In the genomic region with DNA sequence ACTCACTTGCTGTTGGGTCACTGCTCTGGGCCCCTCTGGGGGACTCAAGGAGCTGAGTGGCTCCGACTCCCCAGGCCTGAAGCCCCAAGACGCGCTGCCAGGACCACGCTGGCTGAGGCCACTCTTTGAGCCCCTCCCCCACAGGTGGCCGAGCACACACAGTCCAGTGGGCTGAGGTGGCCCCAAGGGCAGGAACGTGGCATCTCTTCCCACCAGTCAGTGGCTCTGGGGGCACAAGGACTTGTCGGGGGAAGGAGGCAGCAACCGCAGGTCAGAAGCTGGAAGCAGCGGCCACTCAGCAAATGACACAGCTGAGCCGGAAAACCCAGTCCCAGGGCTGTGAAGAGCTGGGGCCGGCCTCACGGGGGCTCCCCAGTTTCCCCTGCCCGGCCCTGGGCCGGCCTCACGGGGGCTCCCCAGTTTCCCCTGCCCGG, we compare ENCODE assay signal across 9 cellular contexts. TPM values are rescaled to one million over a fixed set of nuclear protein-coding genes. Genes with fewer than 3 reads are reported as not detected.
DNase-seq lines count a peak whose midpoint lies in the region; ATAC-seq and TF ChIP-seq lines count a peak whose summit lies in the region.
"Had no signal": no experiment of that assay in that cellular context is flagged by ENCODE, and none has a peak within 500 bp of the region (broad histone marks: within the 10 kb centered on the region; RNA-seq: fewer than 3 reads in every experiment).

No MANE protein-coding gene starts in this region.

- DNase-seq in SIG-M5 treated with dmso at 0.1 percent for 504 hours (lab: John Stamatoyannopoulos, UW; ENCODE audit: unreplicated experiment) = peak; percentile 11
- no peak for DNase-seq in SIG-M5 (lab: John Stamatoyannopoulos, UW)
- DNase-seq in adipocyte (ENCODE audit: low read depth) = no peak
- DNase-seq in mesothelial cell of epicardium (ENCODE audit: low spot score in 2 of 2, unreplicated experiment in 2 of 2) = no peak
- DNase-seq in DMS 273 treated with DMSO at 0.1 percent for 48 hours (lab: John Stamatoyannopoulos, UW) = no peak
- no peak for DNase-seq in T-helper 1 cell
- no peak for DNase-seq in cerebellar nuclear complex (lab: John Stamatoyannopoulos, UW)

- no peaks in the 10 kb centered on the region for H3K27me3 ChIP-seq in adipocyte (replicated peaks; ENCODE audit: control insufficient read depth, insufficient read depth, low read length)

- peaks cover 8% of the 10 kb centered on the region for H3K9me3 Mint-ChIP-seq in mesothelial cell of epicardium

- no peak for TF ChIP-seq CTCF in mesothelial cell of epicardium (IDR thresholded peaks at IDR 0.05; ENCODE audit: unreplicated experiment)

- peak overlapping the region; percentile 68 for H3K9ac ChIP-seq in adipocyte (ENCODE audit: low read length)

- peak overlapping the region; percentile 63 for H3K4me3 ChIP-seq in adipocyte (ENCODE audit: low read length)

- peaks cover 6% of the 10 kb centered on the region for H3K4me1 Mint-ChIP-seq in mesothelial cell of epicardium

- peak; percentile 32 for ATAC-seq in HG02981 (IDR thresholded peaks at IDR 0.05; ENCODE audit: unreplicated experiment)

- peaks cover 11% of the 10 kb centered on the region for H3K4me1 ChIP-seq in adipocyte (ENCODE audit: control insufficient read depth, insufficient read depth, low read length)

- peaks cover 2% of the 10 kb centered on the region for H3K36me3 Mint-ChIP-seq in mesothelial cell of epicardium

- no peaks in the 10 kb centered on the region for H3K36me3 ChIP-seq in adipocyte (ENCODE audit: control insufficient read depth, insufficient read depth, low read length, severe bottlenecking)

- H3K9me3 ChIP-seq in adipocyte (ENCODE audit: control insufficient read depth, low read length) = no peaks in the 10 kb centered on the region

- no peak overlapping the region for H3K27ac Mint-ChIP-seq in mesothelial cell of epicardium

- H3K4me3 Mint-ChIP-seq in mesothelial cell of epicardium = peak overlapping the region; percentile 46

- H3K27me3 Mint-ChIP-seq in mesothelial cell of epicardium (ENCODE audit: low read depth) = peaks cover 2% of the 10 kb centered on the region

RNA-seq across cellular contexts. Expression of a gene that starts 24.1 kb away (rescaled TPM):
- not detected in 3 replicates for total RNA-seq in mesothelial cell of epicardium
- total RNA-seq: fibroblast of villous mesenchyme had no signal

RNA-seq across cellular contexts. Expression of a gene that starts 48.7 kb away (rescaled TPM):
- 20.0 to 22.4 TPM (median 20.4 TPM) in 3 replicates for total RNA-seq in mesothelial cell of epicardium
